ENCODE assay signal across 1 cellular context in the genomic region with DNA sequence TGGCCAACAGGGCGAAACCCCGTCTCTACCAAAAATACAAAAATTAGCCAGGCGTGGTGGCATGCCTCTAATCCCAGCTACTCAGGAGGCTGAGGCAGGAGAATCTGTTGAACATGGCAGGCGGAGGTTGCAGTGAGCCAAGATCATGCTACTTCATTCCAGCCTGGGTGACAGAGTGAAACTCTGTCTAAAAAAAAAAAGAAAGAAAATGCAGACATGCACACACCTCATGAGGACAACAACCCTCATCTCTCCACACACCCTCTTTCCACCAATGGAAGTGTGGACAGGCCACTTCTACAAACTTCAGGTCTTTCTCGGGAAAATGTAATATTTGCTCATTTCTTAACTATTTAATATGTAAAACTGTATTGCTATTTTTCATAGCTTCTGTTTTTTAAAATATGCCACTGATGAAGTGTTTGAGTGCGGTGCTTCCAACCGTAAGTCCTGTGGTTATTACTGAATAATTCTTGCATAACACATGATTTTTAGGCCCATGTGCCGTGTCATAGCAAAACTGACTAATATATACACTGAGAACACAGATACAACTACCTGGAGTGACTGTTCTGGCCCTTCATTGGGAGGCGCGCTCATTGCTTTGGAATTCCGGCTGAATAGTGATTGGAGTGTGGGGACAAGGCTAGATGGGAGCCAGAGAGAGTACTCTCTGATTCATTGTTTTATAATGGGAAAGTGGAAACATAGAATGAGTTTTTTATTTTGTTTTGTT.
TF ChIP-seq lines count a peak whose summit lies in the region.

No MANE protein-coding gene starts in this region.

TF ChIP-seq in K562, 482 proteins besides CTCF, POLR2A, EP300 and RAD21:
- TF ChIP-seq ZNF212 (CRISPR knock-in tag; IDR thresholded peaks at IDR 0.05), result no peak
- no peak for TF ChIP-seq L3MBTL2 (IDR thresholded peaks at IDR 0.05)
- no peak for TF ChIP-seq KDM2B (CRISPR knock-in tag; IDR thresholded peaks at IDR 0.05)
- TF ChIP-seq, protein P1, sequence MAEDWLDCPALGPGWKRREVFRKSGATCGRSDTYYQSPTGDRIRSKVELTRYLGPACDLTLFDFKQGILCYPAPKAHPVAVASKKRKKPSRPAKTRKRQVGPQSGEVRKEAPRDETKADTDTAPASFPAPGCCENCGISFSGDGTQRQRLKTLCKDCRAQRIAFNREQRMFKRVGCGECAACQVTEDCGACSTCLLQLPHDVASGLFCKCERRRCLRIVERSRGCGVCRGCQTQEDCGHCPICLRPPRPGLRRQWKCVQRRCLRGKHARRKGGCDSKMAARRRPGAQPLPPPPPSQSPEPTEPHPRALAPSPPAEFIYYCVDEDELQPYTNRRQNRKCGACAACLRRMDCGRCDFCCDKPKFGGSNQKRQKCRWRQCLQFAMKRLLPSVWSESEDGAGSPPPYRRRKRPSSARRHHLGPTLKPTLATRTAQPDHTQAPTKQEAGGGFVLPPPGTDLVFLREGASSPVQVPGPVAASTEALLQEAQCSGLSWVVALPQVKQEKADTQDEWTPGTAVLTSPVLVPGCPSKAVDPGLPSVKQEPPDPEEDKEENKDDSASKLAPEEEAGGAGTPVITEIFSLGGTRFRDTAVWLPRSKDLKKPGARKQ (CRISPR knock-in tag; IDR thresholded peaks at IDR 0.05), result no peak
- no peak for TF ChIP-seq ZNF324 (CRISPR knock-in tag; IDR thresholded peaks at IDR 0.05)
- no peak for TF ChIP-seq REST (CRISPR knock-in tag; IDR thresholded peaks at IDR 0.05; ENCODE audit: low read depth)
- TF ChIP-seq ZNF263 (CRISPR knock-in tag; IDR thresholded peaks at IDR 0.05; ENCODE audit: borderline replicate concordance), result no peak
- TF ChIP-seq HDAC1 (IDR thresholded peaks at IDR 0.05), result no peak
- TF ChIP-seq ZNF23 (CRISPR knock-in tag; IDR thresholded peaks at IDR 0.05), result no peak
- no peak for TF ChIP-seq HDAC2 (IDR thresholded peaks at IDR 0.05)
- TF ChIP-seq WHSC1 (IDR thresholded peaks at IDR 0.05; ENCODE audit: low read length), result no peak
- TF ChIP-seq OTX1 (CRISPR knock-in tag; IDR thresholded peaks at IDR 0.05), result no peak
- TF ChIP-seq, protein P2, sequence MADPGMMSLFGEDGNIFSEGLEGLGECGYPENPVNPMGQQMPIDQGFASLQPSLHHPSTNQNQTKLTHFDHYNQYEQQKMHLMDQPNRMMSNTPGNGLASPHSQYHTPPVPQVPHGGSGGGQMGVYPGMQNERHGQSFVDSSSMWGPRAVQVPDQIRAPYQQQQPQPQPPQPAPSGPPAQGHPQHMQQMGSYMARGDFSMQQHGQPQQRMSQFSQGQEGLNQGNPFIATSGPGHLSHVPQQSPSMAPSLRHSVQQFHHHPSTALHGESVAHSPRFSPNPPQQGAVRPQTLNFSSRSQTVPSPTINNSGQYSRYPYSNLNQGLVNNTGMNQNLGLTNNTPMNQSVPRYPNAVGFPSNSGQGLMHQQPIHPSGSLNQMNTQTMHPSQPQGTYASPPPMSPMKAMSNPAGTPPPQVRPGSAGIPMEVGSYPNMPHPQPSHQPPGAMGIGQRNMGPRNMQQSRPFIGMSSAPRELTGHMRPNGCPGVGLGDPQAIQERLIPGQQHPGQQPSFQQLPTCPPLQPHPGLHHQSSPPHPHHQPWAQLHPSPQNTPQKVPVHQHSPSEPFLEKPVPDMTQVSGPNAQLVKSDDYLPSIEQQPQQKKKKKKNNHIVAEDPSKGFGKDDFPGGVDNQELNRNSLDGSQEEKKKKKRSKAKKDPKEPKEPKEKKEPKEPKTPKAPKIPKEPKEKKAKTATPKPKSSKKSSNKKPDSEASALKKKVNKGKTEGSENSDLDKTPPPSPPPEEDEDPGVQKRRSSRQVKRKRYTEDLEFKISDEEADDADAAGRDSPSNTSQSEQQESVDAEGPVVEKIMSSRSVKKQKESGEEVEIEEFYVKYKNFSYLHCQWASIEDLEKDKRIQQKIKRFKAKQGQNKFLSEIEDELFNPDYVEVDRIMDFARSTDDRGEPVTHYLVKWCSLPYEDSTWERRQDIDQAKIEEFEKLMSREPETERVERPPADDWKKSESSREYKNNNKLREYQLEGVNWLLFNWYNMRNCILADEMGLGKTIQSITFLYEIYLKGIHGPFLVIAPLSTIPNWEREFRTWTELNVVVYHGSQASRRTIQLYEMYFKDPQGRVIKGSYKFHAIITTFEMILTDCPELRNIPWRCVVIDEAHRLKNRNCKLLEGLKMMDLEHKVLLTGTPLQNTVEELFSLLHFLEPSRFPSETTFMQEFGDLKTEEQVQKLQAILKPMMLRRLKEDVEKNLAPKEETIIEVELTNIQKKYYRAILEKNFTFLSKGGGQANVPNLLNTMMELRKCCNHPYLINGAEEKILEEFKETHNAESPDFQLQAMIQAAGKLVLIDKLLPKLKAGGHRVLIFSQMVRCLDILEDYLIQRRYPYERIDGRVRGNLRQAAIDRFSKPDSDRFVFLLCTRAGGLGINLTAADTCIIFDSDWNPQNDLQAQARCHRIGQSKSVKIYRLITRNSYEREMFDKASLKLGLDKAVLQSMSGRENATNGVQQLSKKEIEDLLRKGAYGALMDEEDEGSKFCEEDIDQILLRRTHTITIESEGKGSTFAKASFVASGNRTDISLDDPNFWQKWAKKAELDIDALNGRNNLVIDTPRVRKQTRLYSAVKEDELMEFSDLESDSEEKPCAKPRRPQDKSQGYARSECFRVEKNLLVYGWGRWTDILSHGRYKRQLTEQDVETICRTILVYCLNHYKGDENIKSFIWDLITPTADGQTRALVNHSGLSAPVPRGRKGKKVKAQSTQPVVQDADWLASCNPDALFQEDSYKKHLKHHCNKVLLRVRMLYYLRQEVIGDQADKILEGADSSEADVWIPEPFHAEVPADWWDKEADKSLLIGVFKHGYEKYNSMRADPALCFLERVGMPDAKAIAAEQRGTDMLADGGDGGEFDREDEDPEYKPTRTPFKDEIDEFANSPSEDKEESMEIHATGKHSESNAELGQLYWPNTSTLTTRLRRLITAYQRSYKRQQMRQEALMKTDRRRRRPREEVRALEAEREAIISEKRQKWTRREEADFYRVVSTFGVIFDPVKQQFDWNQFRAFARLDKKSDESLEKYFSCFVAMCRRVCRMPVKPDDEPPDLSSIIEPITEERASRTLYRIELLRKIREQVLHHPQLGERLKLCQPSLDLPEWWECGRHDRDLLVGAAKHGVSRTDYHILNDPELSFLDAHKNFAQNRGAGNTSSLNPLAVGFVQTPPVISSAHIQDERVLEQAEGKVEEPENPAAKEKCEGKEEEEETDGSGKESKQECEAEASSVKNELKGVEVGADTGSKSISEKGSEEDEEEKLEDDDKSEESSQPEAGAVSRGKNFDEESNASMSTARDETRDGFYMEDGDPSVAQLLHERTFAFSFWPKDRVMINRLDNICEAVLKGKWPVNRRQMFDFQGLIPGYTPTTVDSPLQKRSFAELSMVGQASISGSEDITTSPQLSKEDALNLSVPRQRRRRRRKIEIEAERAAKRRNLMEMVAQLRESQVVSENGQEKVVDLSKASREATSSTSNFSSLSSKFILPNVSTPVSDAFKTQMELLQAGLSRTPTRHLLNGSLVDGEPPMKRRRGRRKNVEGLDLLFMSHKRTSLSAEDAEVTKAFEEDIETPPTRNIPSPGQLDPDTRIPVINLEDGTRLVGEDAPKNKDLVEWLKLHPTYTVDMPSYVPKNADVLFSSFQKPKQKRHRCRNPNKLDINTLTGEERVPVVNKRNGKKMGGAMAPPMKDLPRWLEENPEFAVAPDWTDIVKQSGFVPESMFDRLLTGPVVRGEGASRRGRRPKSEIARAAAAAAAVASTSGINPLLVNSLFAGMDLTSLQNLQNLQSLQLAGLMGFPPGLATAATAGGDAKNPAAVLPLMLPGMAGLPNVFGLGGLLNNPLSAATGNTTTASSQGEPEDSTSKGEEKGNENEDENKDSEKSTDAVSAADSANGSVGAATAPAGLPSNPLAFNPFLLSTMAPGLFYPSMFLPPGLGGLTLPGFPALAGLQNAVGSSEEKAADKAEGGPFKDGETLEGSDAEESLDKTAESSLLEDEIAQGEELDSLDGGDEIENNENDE (IDR thresholded peaks at IDR 0.05; ENCODE audit: low read depth, low read length), result no peak
- TF ChIP-seq STAT6 (CRISPR knock-in tag; IDR thresholded peaks at IDR 0.05), result no peak
- TF ChIP-seq SP1 (CRISPR knock-in tag; IDR thresholded peaks at IDR 0.05), result no peak
- TF ChIP-seq ZBTB7A (IDR thresholded peaks at IDR 0.05; ENCODE audit: borderline replicate concordance, control insufficient read depth, low read depth, low read length), result no peak
- TF ChIP-seq NR3C1 (CRISPR knock-in tag; IDR thresholded peaks at IDR 0.05), result no peak
- no peak for TF ChIP-seq BDP1 (IDR thresholded peaks at IDR 0.05; ENCODE audit: insufficient read depth, insufficient read length)
- TF ChIP-seq, protein P3, sequence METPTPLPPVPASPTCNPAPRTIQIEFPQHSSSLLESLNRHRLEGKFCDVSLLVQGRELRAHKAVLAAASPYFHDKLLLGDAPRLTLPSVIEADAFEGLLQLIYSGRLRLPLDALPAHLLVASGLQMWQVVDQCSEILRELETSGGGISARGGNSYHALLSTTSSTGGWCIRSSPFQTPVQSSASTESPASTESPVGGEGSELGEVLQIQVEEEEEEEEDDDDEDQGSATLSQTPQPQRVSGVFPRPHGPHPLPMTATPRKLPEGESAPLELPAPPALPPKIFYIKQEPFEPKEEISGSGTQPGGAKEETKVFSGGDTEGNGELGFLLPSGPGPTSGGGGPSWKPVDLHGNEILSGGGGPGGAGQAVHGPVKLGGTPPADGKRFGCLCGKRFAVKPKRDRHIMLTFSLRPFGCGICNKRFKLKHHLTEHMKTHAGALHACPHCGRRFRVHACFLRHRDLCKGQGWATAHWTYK (CRISPR knock-in tag; IDR thresholded peaks at IDR 0.05), result no peak
